In genomic region chr2:76866464-76866863, GRCh38 we compare ENCODE assay signal across 34 cellular contexts.
"Had no signal": no experiment of that assay in that cellular context is flagged by ENCODE, and none has a peak within 500 bp of the region (broad histone marks: within the 10 kb centered on the region; RNA-seq: fewer than 3 reads in every experiment).

No MANE protein-coding gene starts in this region.

- H3K4me2 ChIP-seq: KMS-11 had no signal

- H3K36me3 ChIP-seq: MG63 had no signal

- H3K4me3 ChIP-seq: MG63 had no signal

- H3K27ac ChIP-seq: KMS-11 had no signal

- H3K9me3 ChIP-seq: MG63 had no signal

- H3K27me3 ChIP-seq: MG63 had no signal

- DNase-seq: Kasumi-1, KG1, MG63, MM.1S, MV-4-11, NCI-H1048, NCI-H1092, NCI-H1092 treated with DMSO at 0.1 percent for 48 hours, NCI-H1105, NCI-H1105 treated with DMSO at 0.1 percent for 48 hours, NCI-H1417, NCI-H1417 treated with DMSO at 0.1 percent for 48 hours, NCI-H1436, NCI-H1436 treated with DMSO at 0.1 percent for 48 hours, NCI-H146, NCI-H1694, NCI-H1694 treated with DMSO at 0.1 percent for 48 hours, NCI-H187, NCI-H187 treated with DMSO at 0.1 percent for 48 hours, NCI-H1930, NCI-H2029, NCI-H2029 treated with DMSO at 0.1 percent for 48 hours, NCI-H2081, NCI-H2081 treated with DMSO at 0.1 percent for 48 hours, NCI-H2107, NCI-H2171, NCI-H2171 treated with DMSO at 0.1 percent for 48 hours, NCI-H2227 treated with DMSO at 0.1 percent for 48 hours, NCI-H226, NCI-H345, NCI-H446, NCI-H446 treated with DMSO at 0.1 percent for 48 hours, NCI-H510A had no signal

- H3K9ac ChIP-seq: KMS-11 had no signal
